In the genomic region with DNA sequence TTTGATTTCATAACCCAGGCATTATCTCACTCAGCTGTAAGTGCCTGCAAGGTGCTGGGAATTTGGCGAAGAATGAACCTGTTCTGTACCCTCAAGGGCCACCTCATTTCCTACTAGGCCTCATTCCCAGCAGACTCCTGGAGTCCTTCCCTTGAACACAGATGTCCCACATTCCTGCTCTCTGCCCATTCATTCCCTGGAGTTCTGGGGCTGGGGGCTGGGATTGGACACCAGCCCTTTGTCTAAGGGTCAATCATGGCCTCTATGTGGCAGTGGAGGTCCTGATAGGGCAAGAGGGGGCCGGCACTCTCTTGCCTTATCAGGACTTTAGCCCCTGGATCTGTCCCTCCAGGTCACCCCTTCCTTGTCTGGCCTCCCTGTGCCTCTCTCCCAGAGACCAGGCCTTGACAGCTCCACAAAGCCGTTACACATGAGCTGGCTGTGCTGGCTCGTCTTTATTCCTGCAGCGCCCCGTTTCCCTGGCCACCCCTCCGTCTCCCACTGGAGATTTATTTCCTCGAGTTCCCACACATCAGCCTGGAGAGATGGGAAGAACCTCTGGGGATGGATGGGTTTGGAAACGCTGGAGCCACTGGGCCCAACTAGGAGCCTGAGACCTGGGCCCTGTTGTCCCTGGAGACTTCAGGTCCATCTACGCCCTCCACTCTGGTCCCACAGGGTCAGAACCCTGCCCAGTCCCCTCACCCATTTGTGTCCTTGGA, we compare ENCODE assay signal across 2 cellular contexts.
TF ChIP-seq lines count a peak whose summit lies in the region.

No MANE protein-coding gene starts in this region.

TF ChIP-seq in A549, 52 proteins besides CTCF, POLR2A, EP300 and RAD21:
- no peak for TF ChIP-seq MYC (IDR thresholded peaks at IDR 0.05; ENCODE audit: borderline replicate concordance, low read length)
- TF ChIP-seq FOSB (CRISPR knock-in tag; IDR thresholded peaks at IDR 0.05), result no peak
- TF ChIP-seq, protein P1, sequence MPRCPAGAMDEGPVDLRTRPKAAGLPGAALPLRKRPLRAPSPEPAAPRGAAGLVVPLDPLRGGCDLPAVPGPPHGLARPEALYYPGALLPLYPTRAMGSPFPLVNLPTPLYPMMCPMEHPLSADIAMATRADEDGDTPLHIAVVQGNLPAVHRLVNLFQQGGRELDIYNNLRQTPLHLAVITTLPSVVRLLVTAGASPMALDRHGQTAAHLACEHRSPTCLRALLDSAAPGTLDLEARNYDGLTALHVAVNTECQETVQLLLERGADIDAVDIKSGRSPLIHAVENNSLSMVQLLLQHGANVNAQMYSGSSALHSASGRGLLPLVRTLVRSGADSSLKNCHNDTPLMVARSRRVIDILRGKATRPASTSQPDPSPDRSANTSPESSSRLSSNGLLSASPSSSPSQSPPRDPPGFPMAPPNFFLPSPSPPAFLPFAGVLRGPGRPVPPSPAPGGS (IDR thresholded peaks at IDR 0.05), result no peak
- TF ChIP-seq TFCP2L1 (CRISPR knock-in tag; IDR thresholded peaks at IDR 0.05), result no peak
- TF ChIP-seq HOXB5 (CRISPR knock-in tag; IDR thresholded peaks at IDR 0.05), result no peak
- TF ChIP-seq JUNB (IDR thresholded peaks at IDR 0.05), result no peak
- TF ChIP-seq NR3C1 (IDR thresholded peaks at IDR 0.05), result no peak
- no peak for TF ChIP-seq HDAC2 (IDR thresholded peaks at IDR 0.05)
- TF ChIP-seq RNF2 (IDR thresholded peaks at IDR 0.05; ENCODE audit: borderline replicate concordance, low read depth), result no peak
- no peak for TF ChIP-seq CBX2 (IDR thresholded peaks at IDR 0.05; ENCODE audit: borderline replicate concordance, low read depth)
- no peak for TF ChIP-seq CEBPB (IDR thresholded peaks at IDR 0.05)
- TF ChIP-seq HOXA7 (CRISPR knock-in tag; IDR thresholded peaks at IDR 0.05), result no peak
- no peak for TF ChIP-seq SREBF2 (IDR thresholded peaks at IDR 0.05)
TF ChIP-seq in A549: peak in this region for 0.

TF ChIP-seq in SK-N-SH, 30 proteins besides CTCF, POLR2A, EP300 and RAD21:
- no peak for TF ChIP-seq NFIC (IDR thresholded peaks at IDR 0.05; ENCODE audit: borderline replicate concordance)
- TF ChIP-seq FOSL2 (IDR thresholded peaks at IDR 0.05; ENCODE audit: borderline replicate concordance, low read depth), result no peak
- TF ChIP-seq TAF1 (IDR thresholded peaks at IDR 0.05; ENCODE audit: borderline replicate concordance, low read depth, low read length), result no peak
- TF ChIP-seq FOXJ3 (CRISPR knock-in tag; IDR thresholded peaks at IDR 0.05), result no peak
- no peak for TF ChIP-seq YY1 (IDR thresholded peaks at IDR 0.05; ENCODE audit: low read depth)
- TF ChIP-seq GATA2 (CRISPR knock-in tag; IDR thresholded peaks at IDR 0.05), result no peak
- TF ChIP-seq CHD2 (IDR thresholded peaks at IDR 0.05; ENCODE audit: low read length, partially characterized antibody), result no peak
- no peak for TF ChIP-seq EZH2phosphoT487 (IDR thresholded peaks at IDR 0.05; ENCODE audit: borderline replicate concordance, low read depth)
- TF ChIP-seq GABPA (IDR thresholded peaks at IDR 0.05; ENCODE audit: low read depth), result no peak
- TF ChIP-seq, protein P2, sequence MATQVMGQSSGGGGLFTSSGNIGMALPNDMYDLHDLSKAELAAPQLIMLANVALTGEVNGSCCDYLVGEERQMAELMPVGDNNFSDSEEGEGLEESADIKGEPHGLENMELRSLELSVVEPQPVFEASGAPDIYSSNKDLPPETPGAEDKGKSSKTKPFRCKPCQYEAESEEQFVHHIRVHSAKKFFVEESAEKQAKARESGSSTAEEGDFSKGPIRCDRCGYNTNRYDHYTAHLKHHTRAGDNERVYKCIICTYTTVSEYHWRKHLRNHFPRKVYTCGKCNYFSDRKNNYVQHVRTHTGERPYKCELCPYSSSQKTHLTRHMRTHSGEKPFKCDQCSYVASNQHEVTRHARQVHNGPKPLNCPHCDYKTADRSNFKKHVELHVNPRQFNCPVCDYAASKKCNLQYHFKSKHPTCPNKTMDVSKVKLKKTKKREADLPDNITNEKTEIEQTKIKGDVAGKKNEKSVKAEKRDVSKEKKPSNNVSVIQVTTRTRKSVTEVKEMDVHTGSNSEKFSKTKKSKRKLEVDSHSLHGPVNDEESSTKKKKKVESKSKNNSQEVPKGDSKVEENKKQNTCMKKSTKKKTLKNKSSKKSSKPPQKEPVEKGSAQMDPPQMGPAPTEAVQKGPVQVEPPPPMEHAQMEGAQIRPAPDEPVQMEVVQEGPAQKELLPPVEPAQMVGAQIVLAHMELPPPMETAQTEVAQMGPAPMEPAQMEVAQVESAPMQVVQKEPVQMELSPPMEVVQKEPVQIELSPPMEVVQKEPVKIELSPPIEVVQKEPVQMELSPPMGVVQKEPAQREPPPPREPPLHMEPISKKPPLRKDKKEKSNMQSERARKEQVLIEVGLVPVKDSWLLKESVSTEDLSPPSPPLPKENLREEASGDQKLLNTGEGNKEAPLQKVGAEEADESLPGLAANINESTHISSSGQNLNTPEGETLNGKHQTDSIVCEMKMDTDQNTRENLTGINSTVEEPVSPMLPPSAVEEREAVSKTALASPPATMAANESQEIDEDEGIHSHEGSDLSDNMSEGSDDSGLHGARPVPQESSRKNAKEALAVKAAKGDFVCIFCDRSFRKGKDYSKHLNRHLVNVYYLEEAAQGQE (IDR thresholded peaks at IDR 0.05; ENCODE audit: low read depth, low read length), result no peak
- TF ChIP-seq ELF1 (IDR thresholded peaks at IDR 0.05), result no peak
